In the genomic region with DNA sequence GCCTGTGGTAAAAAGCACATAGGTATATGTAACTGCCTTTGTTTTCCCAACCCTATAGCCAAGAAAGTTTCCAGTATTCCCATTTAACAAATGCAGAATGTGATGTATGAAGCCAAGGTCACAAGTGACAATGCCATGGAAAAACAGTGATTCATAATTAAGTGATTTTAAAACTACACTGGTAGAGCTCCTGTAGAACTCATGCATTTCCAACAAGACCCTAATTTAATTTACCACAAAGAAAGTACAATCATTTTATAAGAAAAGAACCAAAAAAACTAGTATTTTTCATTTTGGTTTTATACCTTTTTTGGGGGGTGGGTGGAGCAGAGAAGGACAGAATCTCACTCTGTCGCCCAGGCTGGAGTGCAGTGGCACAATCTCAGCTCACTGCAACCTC, we compare ENCODE assay signal across 7 cellular contexts.
"Had no signal": no experiment of that assay in that cellular context is flagged by ENCODE, and none has a peak within 500 bp of the region (broad histone marks: within the 10 kb centered on the region; RNA-seq: fewer than 3 reads in every experiment).

No MANE protein-coding gene starts in this region.

- ATAC-seq: HepG2, K562 had no signal

- FAIRE-seq: HepG2, HTR-8/SVneo, K562 had no signal

- H3K4me3 ChIP-seq: K562 had no signal

- DNase-seq: IMR-90, KBM-7, KG1 had no signal

- H3K27ac ChIP-seq: HL-60 had no signal
